25 cellular contexts compared by ENCODE assay signal in genomic region chr10:121362026-121362425, GRCh38.
DNase-seq lines count a peak whose midpoint lies in the region; ATAC-seq and TF ChIP-seq lines count a peak whose summit lies in the region.
"Had no signal": no experiment of that assay in that cellular context is flagged by ENCODE, and none has a peak within 500 bp of the region (broad histone marks: within the 10 kb centered on the region; RNA-seq: fewer than 3 reads in every experiment).

No MANE protein-coding gene starts in this region.

- TF ChIP-seq POLR2A in prostate gland (IDR thresholded peaks at IDR 0.05), result no peak

- DNase-seq in A673 (ENCODE audit: low spot score), result peak; percentile 1
- DNase-seq in ELF-1 (ENCODE audit: low read depth, low spot score), result peak; percentile 16
- no peak for DNase-seq in chondrocyte (ENCODE audit: low spot score)
- DNase-seq in prostate gland (ENCODE audit: low spot score), result peak; percentile 81
- no peak for DNase-seq in activated effector memory CD4-positive, alpha-beta T cell treated with anti-CD3 and anti-CD28 coated beads, Interleukin-2, amount 50 U/mL, for 16 hours
- DNase-seq in activated naive CD4-positive, alpha-beta T cell treated with anti-CD3 and anti-CD28 coated beads, Interleukin-2, amount 10 ng/mL, durations not matched to agents 7 days and 5 days, result no peak
- DNase-seq: activated CD4-positive, alpha-beta memory T cell treated with anti-CD3 and anti-CD28 coated beads, Interleukin-2, amount 10 ng/mL, durations not matched to agents 7 days and 5 days; activated CD4-positive, alpha-beta T cell treated with anti-CD3 and anti-CD28 coated beads for 1 hour; activated CD8-positive, alpha-beta memory T cell treated with anti-CD3 and anti-CD28 coated beads, Interleukin-2, amount 50 U/mL, for 4 hours; activated naive CD4-positive, alpha-beta T cell treated with Interleukin-2 at 50 U/mL for 16 hours; adrenal gland; cerebellar nuclear complex; COR-L47; DMS79; gastrocnemius medialis; GDM1; IMR-90; NCI-H146; NCI-H526; stimulated activated naive B cell treated with anti-CD40 and anti-IgM and Interleukin-4, amounts not matched to agents 10 μg/mL and 1 μg/mL and 100 μg/mL, for 72 hours; uterus had no signal

- H3K27me3 ChIP-seq in A673 (replicated peaks; ENCODE audit: insufficient read depth, low read depth, low read length, poor library complexity) (peaks cover 6% of the 10 kb centered on the region), prostate gland (replicated peaks; ENCODE audit: insufficient read depth) (no peaks in the 10 kb centered on the region)
- H3K27me3 ChIP-seq: adrenal gland, BLaER1, gastrocnemius medialis, uterus had no signal

- H3K4me3 ChIP-seq in A673 (ENCODE audit: low read depth, low read length, poor library complexity, severe bottlenecking) (no peak overlapping the region), prostate gland (no peak overlapping the region)
- H3K4me3 ChIP-seq: adrenal gland, BLaER1, gastrocnemius medialis, uterus had no signal

- H3K4me1 Mint-ChIP-seq in chondrocyte (ENCODE audit: low read depth), result peaks cover 7% of the 10 kb centered on the region
- no peaks in the 10 kb centered on the region for H3K4me1 Mint-ChIP-seq in activated naive CD4-positive, alpha-beta T cell treated with anti-CD3 and anti-CD28 coated beads, Interleukin-2, amount 10 ng/mL, durations not matched to agents 7 days and 5 days
- H3K4me1 Mint-ChIP-seq: activated CD4-positive, alpha-beta memory T cell treated with anti-CD3 and anti-CD28 coated beads, Interleukin-2, amount 10 ng/mL, durations not matched to agents 7 days and 5 days; nephron; stimulated activated naive B cell treated with anti-CD40 and anti-IgM and Interleukin-4, amounts not matched to agents 10 μg/mL and 1 μg/mL and 100 μg/mL, for 72 hours had no signal

- H3K36me3 ChIP-seq in A673 (ENCODE audit: insufficient read depth, low read length, poor library complexity, severe bottlenecking) (no peaks in the 10 kb centered on the region), prostate gland (no peaks in the 10 kb centered on the region)
- H3K36me3 ChIP-seq: adrenal gland, BLaER1, gastrocnemius medialis, uterus had no signal

- no peak overlapping the region for H3K4me3 Mint-ChIP-seq in chondrocyte (ENCODE audit: unreplicated experiment)
- no peak overlapping the region for H3K4me3 Mint-ChIP-seq in activated naive CD4-positive, alpha-beta T cell treated with anti-CD3 and anti-CD28 coated beads, Interleukin-2, amount 10 ng/mL, durations not matched to agents 7 days and 5 days
- H3K4me3 Mint-ChIP-seq: activated CD4-positive, alpha-beta memory T cell treated with anti-CD3 and anti-CD28 coated beads, Interleukin-2, amount 10 ng/mL, durations not matched to agents 7 days and 5 days; nephron; stimulated activated naive B cell treated with anti-CD40 and anti-IgM and Interleukin-4, amounts not matched to agents 10 μg/mL and 1 μg/mL and 100 μg/mL, for 72 hours had no signal

- no peak for ATAC-seq in GM18519 (IDR thresholded peaks at IDR 0.05; ENCODE audit: low FRiP score, unreplicated experiment)
- ATAC-seq: gastrocnemius medialis; Right ventricle myocardium inferior; stimulated activated naive B cell treated with anti-CD40 and anti-IgM and Interleukin-4, amounts not matched to agents 10 μg/mL and 1 μg/mL and 100 μg/mL, for 72 hours had no signal

- CTCF ChIA-PET in A673 (lab: Charles Lee), result no interaction called here
- CTCF ChIA-PET in activated naive CD4-positive, alpha-beta T cell treated with anti-CD3 and anti-CD28 coated beads, Interleukin-2, amount 10 ng/mL, durations not matched to agents 7 days and 5 days (lab: Charles Lee), result no interaction called here

- no peaks in the 10 kb centered on the region for H3K9me3 Mint-ChIP-seq in chondrocyte (ENCODE audit: low read depth)
- peaks cover 9% of the 10 kb centered on the region for H3K9me3 Mint-ChIP-seq in activated naive CD4-positive, alpha-beta T cell treated with anti-CD3 and anti-CD28 coated beads, Interleukin-2, amount 10 ng/mL, durations not matched to agents 7 days and 5 days
- H3K9me3 Mint-ChIP-seq: nephron; stimulated activated naive B cell treated with anti-CD40 and anti-IgM and Interleukin-4, amounts not matched to agents 10 μg/mL and 1 μg/mL and 100 μg/mL, for 72 hours had no signal

- H3K9me3 ChIP-seq in A673 (ENCODE audit: low read depth, low read length, poor library complexity, severe bottlenecking) (no peaks in the 10 kb centered on the region), prostate gland (no peaks in the 10 kb centered on the region)
- H3K9me3 ChIP-seq: adrenal gland, BLaER1, gastrocnemius medialis, uterus had no signal

- intact Hi-C loops in A673 (cut with micrococcal nuclease; ENCODE audit: unreplicated experiment) (no loop called here), prostate gland (cut with DNase I) (no loop called here)

- H3K36me3 Mint-ChIP-seq in chondrocyte (ENCODE audit: low read depth), result no peaks in the 10 kb centered on the region
- H3K36me3 Mint-ChIP-seq in activated naive CD4-positive, alpha-beta T cell treated with anti-CD3 and anti-CD28 coated beads, Interleukin-2, amount 10 ng/mL, durations not matched to agents 7 days and 5 days, result no peaks in the 10 kb centered on the region
- H3K36me3 Mint-ChIP-seq: stimulated activated naive B cell treated with anti-CD40 and anti-IgM and Interleukin-4, amounts not matched to agents 10 μg/mL and 1 μg/mL and 100 μg/mL, for 72 hours had no signal

- no peak overlapping the region for H3K27ac ChIP-seq in A673 (ENCODE audit: low read depth, low read length, poor library complexity, severe bottlenecking)
- peak overlapping the region in 1 of 2 donors; percentile 17 for H3K27ac ChIP-seq in prostate gland
- H3K27ac ChIP-seq: adrenal gland, BLaER1, gastrocnemius medialis, uterus had no signal

- BruUV-seq in A673 (replicated peaks; lab: Mats Ljungman, UMichigan), result no TSS peak

- H3K27ac Mint-ChIP-seq in chondrocyte (ENCODE audit: unreplicated experiment), result peak overlapping the region; percentile 60
- H3K27ac Mint-ChIP-seq in activated naive CD4-positive, alpha-beta T cell treated with anti-CD3 and anti-CD28 coated beads, Interleukin-2, amount 10 ng/mL, durations not matched to agents 7 days and 5 days, result no peak overlapping the region
- H3K27ac Mint-ChIP-seq: activated CD4-positive, alpha-beta memory T cell treated with anti-CD3 and anti-CD28 coated beads, Interleukin-2, amount 10 ng/mL, durations not matched to agents 7 days and 5 days; nephron; stimulated activated naive B cell treated with anti-CD40 and anti-IgM and Interleukin-4, amounts not matched to agents 10 μg/mL and 1 μg/mL and 100 μg/mL, for 72 hours had no signal

- no peak for TF ChIP-seq CTCF in A673 (conservative IDR thresholded peaks at IDR 0.05; ENCODE audit: low read depth, low read length)
- TF ChIP-seq CTCF in chondrocyte (IDR thresholded peaks at IDR 0.05), result no peak
- TF ChIP-seq CTCF in prostate gland (IDR thresholded peaks at IDR 0.05), result no peak

- H3K4me1 ChIP-seq in A673 (ENCODE audit: insufficient read depth, low read length, poor library complexity, severe bottlenecking) (no peaks in the 10 kb centered on the region), prostate gland (replicated peaks) (no peaks in the 10 kb centered on the region)
- H3K4me1 ChIP-seq: adrenal gland, BLaER1, gastrocnemius medialis, uterus had no signal

- 44% methylated on average over 5 of the region's 5 CpGs for WGBS in prostate gland

- POLR2A ChIA-PET in A673 (lab: Charles Lee; ENCODE audit: low non-redundant PET), result no interaction called here

- H3K27me3 Mint-ChIP-seq in chondrocyte (ENCODE audit: low read depth), result peaks cover 1% of the 10 kb centered on the region
- no peaks in the 10 kb centered on the region for H3K27me3 Mint-ChIP-seq in activated naive CD4-positive, alpha-beta T cell treated with anti-CD3 and anti-CD28 coated beads, Interleukin-2, amount 10 ng/mL, durations not matched to agents 7 days and 5 days
- H3K27me3 Mint-ChIP-seq: activated CD4-positive, alpha-beta memory T cell treated with anti-CD3 and anti-CD28 coated beads, Interleukin-2, amount 10 ng/mL, durations not matched to agents 7 days and 5 days; stimulated activated naive B cell treated with anti-CD40 and anti-IgM and Interleukin-4, amounts not matched to agents 10 μg/mL and 1 μg/mL and 100 μg/mL, for 72 hours had no signal

Comparison
In these comparisons a context has a peak if more than half of its experiments do, and no peak if none do; other contexts are left out.
1. DNase-seq: peak in A673 (single experiment), ELF-1 (single experiment) and prostate gland (single experiment); none in chondrocyte (single experiment), activated effector memory CD4-positive, alpha-beta T cell treated with anti-CD3 and anti-CD28 coated beads, Interleukin-2, amount 50 U/mL, for 16 hours (single experiment) and activated naive CD4-positive, alpha-beta T cell treated with anti-CD3 and anti-CD28 coated beads, Interleukin-2, amount 10 ng/mL, durations not matched to agents 7 days and 5 days (single experiment).